Comparison of ENCODE assay signal across 9 cellular contexts in genomic region chr1:223504741-223505140, GRCh38.
DNase-seq lines count a peak whose midpoint lies in the region; ATAC-seq and TF ChIP-seq lines count a peak whose summit lies in the region.
"Had no signal": no experiment of that assay in that cellular context is flagged by ENCODE, and none has a peak within 500 bp of the region (broad histone marks: within the 10 kb centered on the region; RNA-seq: fewer than 3 reads in every experiment).

No MANE protein-coding gene starts in this region.

- H3K27ac ChIP-seq in Panc1 (ENCODE audit: low read length) (no peak overlapping the region), stomach (peak overlapping the region in 2 of 5 donors; percentile 14 to 53), psoas muscle (no peak overlapping the region)

- in situ Hi-C loops in Panc1 (cut with HindIII; ENCODE audit: low pct_unique_long_range_greater_than_20kb, low sequenced_read_pairs): no loop called here

- H3K4me1 ChIP-seq in Panc1 (ENCODE audit: control insufficient read depth, insufficient read depth, low read length): no peaks in the 10 kb centered on the region; the same call in 1 of the 2 replicates
- H3K4me1 ChIP-seq in stomach: peaks cover 0 to 12% (median 7%) of the 10 kb centered on the region in 4 donors
- H3K4me1 ChIP-seq in psoas muscle: no peaks in the 10 kb centered on the region

- ATAC-seq in Panc1: peak; percentile 60; the same call in 1 of the 2 replicates
- ATAC-seq in psoas muscle: no peak

- no peak overlapping the region for H3K4me3 ChIP-seq in Panc1 (ENCODE audit: low read depth in 2 of 2, low read length in 2 of 2)
- H3K4me3 ChIP-seq in fibroblast of mammary gland (ENCODE audit: control insufficient read depth, low read depth, low read length): no peak overlapping the region
- no peak overlapping the region for H3K4me3 ChIP-seq in stomach
- H3K4me3 ChIP-seq in psoas muscle: no peak overlapping the region

- TF ChIP-seq EP300 in stomach (IDR thresholded peaks at IDR 0.05): no peak

- no peaks in the 10 kb centered on the region for H3K36me3 ChIP-seq in Panc1 (ENCODE audit: control insufficient read depth, insufficient read depth, low read length)
- no peaks in the 10 kb centered on the region for H3K36me3 ChIP-seq in stomach
- no peaks in the 10 kb centered on the region for H3K36me3 ChIP-seq in psoas muscle (ENCODE audit: insufficient read depth in 1 of 2, low read depth in 1 of 2)

- no peak for TF ChIP-seq POLR2A in stomach (IDR thresholded peaks at IDR 0.05)

- CTCF ChIA-PET in Panc1 (lab: Charles Lee): no interaction called here

- DNase-seq in H4 (ENCODE audit: low spot score) (peak; percentile 74), Panc1 (ENCODE audit: low read depth, low spot score) (no peak), fibroblast of mammary gland (ENCODE audit: low read depth) (peak; percentile 94), stomach (peak; percentile 79), psoas muscle (no peak), NAMALWA (ENCODE audit: low spot score) (no peak), NCI-H146 (lab: John Stamatoyannopoulos, UW) (no peak)
- DNase-seq: activated CD8-positive, alpha-beta memory T cell treated with anti-CD3 and anti-CD28 coated beads, Interleukin-2, amount 50 U/mL, for 48 hours; stimulated activated CD4-positive, alpha-beta T cell treated with anti-CD3 and anti-CD28 coated beads, Interleukin-12 subunit alpha, Interleukin-12 subunit beta, amount 100 ng/mL, for 4 hours had no signal

- POLR2A ChIA-PET in Panc1 (lab: Charles Lee): no interaction called here

- intact Hi-C loops in Panc1 (cut with micrococcal nuclease; ENCODE audit: unreplicated experiment): no loop called here
- intact Hi-C loops in stomach (cut with DNase I; ENCODE audit: low total_unique reads): no loop called here
- intact Hi-C loops in psoas muscle (cut with DNase I): no loop called here

- H3K27me3 ChIP-seq in Panc1 (ENCODE audit: control insufficient read depth, insufficient read depth, low read length) (no peaks in the 10 kb centered on the region), stomach (no peaks in the 10 kb centered on the region), psoas muscle (ENCODE audit: insufficient read depth in 3 of 3, low read length in 2 of 3) (no peaks in the 10 kb centered on the region)

- WGBS in stomach, 5 donors: 41 to 63% (median 52%) methylated on average over 4 of the region's 4 CpGs
- 83 to 95% (median 85%) methylated on average over 4 of the region's 4 CpGs for WGBS in psoas muscle, 3 donors

- TF ChIP-seq CTCF in Panc1 (IDR thresholded peaks at IDR 0.05) (no peak), fibroblast of mammary gland (conservative IDR thresholded peaks at IDR 0.05; ENCODE audit: control insufficient read depth, insufficient read depth, low read depth, low read length) (no peak), stomach (IDR thresholded peaks at IDR 0.05) (no peak), psoas muscle (IDR thresholded peaks at IDR 0.05) (no peak)

- H3K9me3 ChIP-seq in Panc1 (ENCODE audit: control insufficient read depth, insufficient read depth, low read depth, low read length): no peaks in the 10 kb centered on the region
- H3K9me3 ChIP-seq in stomach: no peaks in the 10 kb centered on the region
- no peaks in the 10 kb centered on the region for H3K9me3 ChIP-seq in psoas muscle

- BruUV-seq in Panc1 (replicated peaks; lab: Mats Ljungman, UMichigan): no TSS peak

Comparison
In these comparisons a context has a peak if more than half of its experiments do, and no peak if none do; other contexts are left out.
1. DNase-seq: peak in H4 (single experiment), fibroblast of mammary gland (single experiment) and stomach (single experiment); none in Panc1 (single experiment), psoas muscle (0 of 2), NAMALWA (single experiment) and NCI-H146 (single experiment).